In genomic region chr17:66542183-66542966, GRCh38 we compare ENCODE assay signal across 7 cellular contexts.
DNase-seq lines count a peak whose midpoint lies in the region; ATAC-seq, FAIRE-seq and TF ChIP-seq lines count a peak whose summit lies in the region.

No MANE protein-coding gene starts in this region.

- WGBS in H9 (ENCODE audit: extremely low coverage, insufficient read length, low lambda C conversion rate): no CpG with 5 or more reads among the region's 4 CpGs

- no peak overlapping the region for H3K14ac ChIP-seq in H9 (ENCODE audit: insufficient read depth, low read length)

- H2AK5ac ChIP-seq in H9 (ENCODE audit: insufficient read length, low read length): no peak overlapping the region

- DNase-seq in H9: no peak
- peak; percentile 69 for DNase-seq in MV-4-11 (lab: John Stamatoyannopoulos, UW)
- no peak for DNase-seq in endothelial cell of umbilical vein (ENCODE audit: low read depth, low spot score)
- DNase-seq in upper lobe of right lung: no peak
- no peak for DNase-seq in G401 (ENCODE audit: low spot score)
- DNase-seq in activated CD4-positive, alpha-beta T cell treated with anti-CD3 and anti-CD28 coated beads, Interleukin-2, amount 50 U/mL, for 1 hour: no peak

- H4K91ac ChIP-seq in H9 (ENCODE audit: insufficient read length, low read depth, low read length): no peak overlapping the region

- H4K20me1 ChIP-seq in H9 (ENCODE audit: control insufficient read depth, insufficient read depth, insufficient read length) (no peaks in the 10 kb centered on the region), endothelial cell of umbilical vein (replicated peaks; ENCODE audit: control insufficient read depth, extremely low read depth, insufficient read depth, low read length) (no peaks in the 10 kb centered on the region)

- H3K56ac ChIP-seq in H9 (ENCODE audit: insufficient read length, low read depth, low read length): no peak overlapping the region

- H2BK5ac ChIP-seq in H9 (ENCODE audit: insufficient read length, low read length): no peak overlapping the region

- no peak overlapping the region for H3K4me3 Mint-ChIP-seq in H9

- H3K4me3 ChIP-seq in endothelial cell of umbilical vein (replicated peaks in 1 of 3; ENCODE audit: insufficient read depth in 1 of 3, low read depth in 1 of 3, low read length in 3 of 3) (no peak overlapping the region), upper lobe of right lung (no peak overlapping the region)

- H3K4me1 Mint-ChIP-seq in H9: peaks cover 29% of the 10 kb centered on the region in 2 experiments

- H3K79me2 ChIP-seq in H9 (ENCODE audit: insufficient read depth, low read length): no peaks in the 10 kb centered on the region; the same call in 1 of the 2 replicates
- H3K79me2 ChIP-seq in endothelial cell of umbilical vein (ENCODE audit: control insufficient read depth, insufficient read depth, low read length): peaks cover 4% of the 10 kb centered on the region

- no peaks in the 10 kb centered on the region; the same call in 1 of the 2 replicates for H3K4me1 ChIP-seq in H9 (ENCODE audit: insufficient read depth, low read length)
- peaks cover 22% of the 10 kb centered on the region for H3K4me1 ChIP-seq in endothelial cell of umbilical vein (ENCODE audit: control insufficient read depth, extremely low read depth, insufficient read depth, low read length)
- H3K4me1 ChIP-seq in upper lobe of right lung: peaks cover 9% of the 10 kb centered on the region

- H3K27ac ChIP-seq in H9 (ENCODE audit: insufficient read length, low read depth, low read length): no peak overlapping the region
- H3K27ac ChIP-seq in endothelial cell of umbilical vein (ENCODE audit: insufficient read depth, low read depth, low read length): peak overlapping the region; percentile 36
- no peak overlapping the region for H3K27ac ChIP-seq in upper lobe of right lung

- H3T11ph ChIP-seq in H9 (ENCODE audit: low read length): no peak overlapping the region

- H2BK15ac ChIP-seq in H9 (ENCODE audit: low read depth, low read length): 0 out of 2 replicates have a peak overlapping the region, but pooled peaks have one; percentile 5

- no peaks in the 10 kb centered on the region for H3K9me1 ChIP-seq in endothelial cell of umbilical vein (replicated peaks; ENCODE audit: control insufficient read depth, extremely low read depth, insufficient read depth, low read length)

- H2BK20ac ChIP-seq in H9 (ENCODE audit: low read depth, low read length, poor library complexity, severe bottlenecking): no peak overlapping the region

- no peaks in the 10 kb centered on the region for H3K23me2 ChIP-seq in H9 (ENCODE audit: insufficient read length, low read depth, low read length, poor library complexity, severe bottlenecking)

- H3K9me3 ChIP-seq in H9 (ENCODE audit: control insufficient read depth, low read depth, low read length) (no peaks in the 10 kb centered on the region), endothelial cell of umbilical vein (replicated peaks; ENCODE audit: control insufficient read depth, insufficient read depth, low read length) (no peaks in the 10 kb centered on the region), upper lobe of right lung (no peaks in the 10 kb centered on the region)

- TF ChIP-seq CTCF in H9 (conservative IDR thresholded peaks at IDR 0.05) (no peak), endothelial cell of umbilical vein (IDR thresholded peaks at IDR 0.05; ENCODE audit: extremely low read depth in 1 of 2, insufficient read depth in 1 of 2, low read depth in 1 of 2, low read length in 2 of 2) (no peak), upper lobe of right lung (IDR thresholded peaks at IDR 0.05) (no peak)

- H3K9me3 Mint-ChIP-seq in H9: peaks cover 16 to 17% of the 10 kb centered on the region in 2 experiments

- H3K79me1 ChIP-seq in H9 (ENCODE audit: insufficient read depth, low read depth, low read length, poor library complexity, severe bottlenecking): no peaks in the 10 kb centered on the region

- in situ Hi-C loops in G401 (cut with HindIII; ENCODE audit: low sequenced_read_pairs): no loop called here

- H4K8ac ChIP-seq in H9 (replicated peaks; ENCODE audit: insufficient read length, low read depth, low read length): no peak overlapping the region

- CTCF ChIA-PET in endothelial cell of umbilical vein (lab: Charles Lee): interaction anchor here (0.8 to 1.4 kb wide), 4 partner anchors 23 to 131 kb away, joined by 3 to 4 read pairs (median 3); no protein-coding TSS in a partner anchor

- no peaks in the 10 kb centered on the region; the same call in 1 of the 2 replicates for H3K27me3 Mint-ChIP-seq in H9 (ENCODE audit: low read depth)

- intact Hi-C loops in endothelial cell of umbilical vein (cut with micrococcal nuclease): no loop called here
- intact Hi-C loops in upper lobe of right lung (cut with DNase I): no loop called here

- H3K36me3 ChIP-seq in endothelial cell of umbilical vein (ENCODE audit: control insufficient read depth in 2 of 2, extremely low read depth in 1 of 2, insufficient read depth in 2 of 2, low read length in 2 of 2) (no peaks in the 10 kb centered on the region), upper lobe of right lung (no peaks in the 10 kb centered on the region)

- H3K27ac Mint-ChIP-seq in H9: peak overlapping the region in 1 of 3 experiments; percentile 57; a peak in 2 of 7 replicates

- POLR2A ChIA-PET in endothelial cell of umbilical vein (lab: Charles Lee): no interaction called here

- H2BK12ac ChIP-seq in H9 (ENCODE audit: insufficient read length, low read depth, low read length): no peak overlapping the region

- ATAC-seq in GM18858 (IDR thresholded peaks at IDR 0.05; ENCODE audit: unreplicated experiment): peak; percentile 92
- peak; percentile 52 for ATAC-seq in upper lobe of right lung

- H2AFZ ChIP-seq in H9 (ENCODE audit: low read length) (no peak overlapping the region), endothelial cell of umbilical vein (ENCODE audit: low read depth, low read length) (no peak overlapping the region)

- no peaks in the 10 kb centered on the region for H3K27me3 ChIP-seq in H9 (ENCODE audit: insufficient read depth, low read length)
- H3K27me3 ChIP-seq in endothelial cell of umbilical vein (ENCODE audit: control insufficient read depth in 2 of 2, insufficient read depth in 2 of 2, low read length in 2 of 2): no peaks in the 10 kb centered on the region
- H3K27me3 ChIP-seq in upper lobe of right lung: no peaks in the 10 kb centered on the region

- BruUV-seq in endothelial cell of umbilical vein (replicated peaks; lab: Mats Ljungman, UMichigan): no TSS peak

- no peak overlapping the region for H4K5ac ChIP-seq in H9 (ENCODE audit: insufficient read length, low read depth, low read length)

- no peak overlapping the region for H3K9ac ChIP-seq in H9 (ENCODE audit: extremely low read depth, insufficient read length, low read length)
- H3K9ac ChIP-seq in endothelial cell of umbilical vein (replicated peaks; ENCODE audit: extremely low read depth, insufficient read depth, low read length): no peak overlapping the region

- no peak overlapping the region for H3K4ac ChIP-seq in H9 (ENCODE audit: low read depth, low read length)

- dilution Hi-C loops in endothelial cell of umbilical vein (cut with MboI; ENCODE audit: extremely low pct_ligation_motif_present, low sequenced_read_pairs): no loop called here

- no peak for TF ChIP-seq POLR2A in endothelial cell of umbilical vein (IDR thresholded peaks at IDR 0.05; ENCODE audit: low read depth, low read length)

- peaks cover 7 to 16% (median 8%) of the 10 kb centered on the region in 3 experiments for H3K36me3 Mint-ChIP-seq in H9 (ENCODE audit: insufficient read depth in 1 of 3, low read depth in 3 of 3)

- no peak for FAIRE-seq in endothelial cell of umbilical vein (lab: Jason Lieb, UNC)

- H3K4me2 ChIP-seq in H9 (ENCODE audit: insufficient read depth, insufficient read length, low read length) (no peak overlapping the region), endothelial cell of umbilical vein (ENCODE audit: insufficient read depth, low read length) (peak overlapping the region; percentile 73)

- H3K18ac ChIP-seq in H9 (ENCODE audit: insufficient read length, low read depth, low read length): no peak overlapping the region

- H2BK120ac ChIP-seq in H9 (ENCODE audit: low read depth, low read length, poor library complexity, severe bottlenecking): no peak overlapping the region

- no peak overlapping the region for H3K23ac ChIP-seq in H9 (ENCODE audit: insufficient read length, low read depth, low read length)

TF ChIP-seq in endothelial cell of umbilical vein, 7 proteins besides CTCF, POLR2A, EP300 and RAD21:
- TF ChIP-seq POLR2AphosphoS5 (IDR thresholded peaks at IDR 0.05; ENCODE audit: insufficient read depth, low read depth, low read length): no peak
- TF ChIP-seq GATA2 (IDR thresholded peaks at IDR 0.05; ENCODE audit: insufficient read depth, insufficient read length, low read depth, low read length): no peak
- no peak for TF ChIP-seq FOS (IDR thresholded peaks at IDR 0.05; ENCODE audit: borderline replicate concordance, insufficient read depth, low read length)
- TF ChIP-seq JUN (IDR thresholded peaks at IDR 0.05; ENCODE audit: borderline replicate concordance, insufficient read depth, insufficient read length, low read depth): no peak
- no peak for TF ChIP-seq MAX (IDR thresholded peaks at IDR 0.05; ENCODE audit: insufficient read depth, insufficient read length)
- no peak for TF ChIP-seq EZH2 (IDR thresholded peaks at IDR 0.05; ENCODE audit: borderline replicate concordance, low read depth, low read length, severe bottlenecking)
